In the genomic region with DNA sequence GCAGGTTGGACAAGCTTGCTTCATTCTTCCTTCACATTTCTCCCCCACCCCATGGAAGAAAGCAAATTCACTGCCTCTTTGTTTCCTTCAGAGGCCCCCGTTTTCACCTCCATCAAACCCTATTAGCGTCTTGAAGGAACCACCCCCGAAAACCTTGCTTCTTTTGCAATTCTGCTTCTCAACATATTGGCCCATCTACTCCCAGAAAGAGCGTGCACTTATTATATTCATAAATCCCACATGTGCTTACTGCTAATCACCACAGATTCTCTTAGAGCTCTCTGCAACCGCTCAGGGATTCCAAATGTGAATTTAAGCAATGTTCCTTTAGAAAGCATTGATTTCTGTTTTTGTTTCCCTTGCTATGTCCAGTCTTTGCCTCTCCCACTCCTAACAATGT, we compare ENCODE assay signal across 16 cellular contexts. TPM values are rescaled to one million over a fixed set of nuclear protein-coding genes. Genes with fewer than 3 reads are reported as not detected.
DNase-seq lines count a peak whose midpoint lies in the region; ATAC-seq and TF ChIP-seq lines count a peak whose summit lies in the region.
"Had no signal": no experiment of that assay in that cellular context is flagged by ENCODE, and none has a peak within 500 bp of the region (broad histone marks: within the 10 kb centered on the region; RNA-seq: fewer than 3 reads in every experiment).

No MANE protein-coding gene starts in this region.

- 60 to 75% methylated on average over 5 of the region's 5 CpGs for WGBS in gastroesophageal sphincter (ENCODE audit: low coverage in 1 of 2), 2 donors
- WGBS in sigmoid colon, 2 donors = 91 to 93% methylated on average over 5 of the region's 5 CpGs

- no peaks in the 10 kb centered on the region for H3K27me3 ChIP-seq in gastroesophageal sphincter
- H3K27me3 ChIP-seq in sigmoid colon = no peaks in the 10 kb centered on the region
- H3K27me3 ChIP-seq: cardiac muscle cell, pancreas had no signal

- peaks cover 83% of the 10 kb centered on the region for H3K36me3 Mint-ChIP-seq in activated T-helper 17 cell treated with anti-CD3 and anti-CD28 coated beads, Interleukin-2, amount 50 U/mL, for 72 hours (ENCODE audit: low read depth)
- H3K36me3 Mint-ChIP-seq in activated naive CD4-positive, alpha-beta T cell treated with anti-CD3 and anti-CD28 coated beads for 36 hours (ENCODE audit: low read depth) = peaks cover 11% of the 10 kb centered on the region

- H3K27ac ChIP-seq in gastroesophageal sphincter (peak overlapping the region in 3 of 4 donors; percentile 31 to 50 (median 41)), sigmoid colon (peak overlapping the region; percentile 1 to 59 (median 45))
- H3K27ac ChIP-seq: C4-2B, cardiac muscle cell, pancreas had no signal

- TF ChIP-seq POLR2A in gastroesophageal sphincter (IDR thresholded peaks at IDR 0.05) = no peak
- no peak for TF ChIP-seq POLR2A in sigmoid colon (IDR thresholded peaks at IDR 0.05)

- in situ Hi-C loops in ACHN (cut with HindIII; ENCODE audit: low pct_ligation_motif_present, low pct_unique_long_range_greater_than_20kb, low sequenced_read_pairs) = no loop called here

- CTCF ChIA-PET in activated naive CD4-positive, alpha-beta T cell treated with anti-CD3 and anti-CD28 coated beads for 36 hours (lab: Charles Lee) = no interaction called here

- DNase-seq in EL (peak; percentile 34), sigmoid colon (no peak), ACHN (no peak)
- DNase-seq in activated naive CD4-positive, alpha-beta T cell treated with anti-CD3 and anti-CD28 coated beads for 36 hours = no peak
- no peak for DNase-seq in activated CD4-positive, alpha-beta T cell treated with anti-CD3 and anti-CD28 coated beads, Interleukin-2, amount 50 U/mL, for 1 hour
- DNase-seq: DMS153, HCEC 1CT, left cardiac atrium, NCI-H1436, pancreas had no signal

- no peaks in the 10 kb centered on the region for H3K27me3 Mint-ChIP-seq in activated T-helper 17 cell treated with anti-CD3 and anti-CD28 coated beads, Interleukin-2, amount 50 U/mL, for 72 hours
- H3K27me3 Mint-ChIP-seq in activated naive CD4-positive, alpha-beta T cell treated with anti-CD3 and anti-CD28 coated beads for 36 hours (ENCODE audit: low read depth) = no peaks in the 10 kb centered on the region

- peaks cover 14% of the 10 kb centered on the region for H3K4me1 Mint-ChIP-seq in activated T-helper 17 cell treated with anti-CD3 and anti-CD28 coated beads, Interleukin-2, amount 50 U/mL, for 72 hours
- peaks cover 5% of the 10 kb centered on the region for H3K4me1 Mint-ChIP-seq in activated naive CD4-positive, alpha-beta T cell treated with anti-CD3 and anti-CD28 coated beads for 36 hours (ENCODE audit: low read depth)

- no peaks in the 10 kb centered on the region for H3K4me1 ChIP-seq in gastroesophageal sphincter
- H3K4me1 ChIP-seq in sigmoid colon = no peaks in the 10 kb centered on the region
- H3K4me1 ChIP-seq: pancreas had no signal

- no peaks in the 10 kb centered on the region for H3K36me3 ChIP-seq in gastroesophageal sphincter
- no peaks in the 10 kb centered on the region for H3K36me3 ChIP-seq in sigmoid colon
- H3K36me3 ChIP-seq: cardiac muscle cell, pancreas had no signal

- no peak overlapping the region for H3K4me3 Mint-ChIP-seq in activated T-helper 17 cell treated with anti-CD3 and anti-CD28 coated beads, Interleukin-2, amount 50 U/mL, for 72 hours
- no peak overlapping the region for H3K4me3 Mint-ChIP-seq in activated naive CD4-positive, alpha-beta T cell treated with anti-CD3 and anti-CD28 coated beads for 36 hours

- TF ChIP-seq EP300 in gastroesophageal sphincter (IDR thresholded peaks at IDR 0.05) = no peak
- TF ChIP-seq EP300 in sigmoid colon (IDR thresholded peaks at IDR 0.05) = no peak

- no peak for ATAC-seq in activated T-helper 17 cell treated with anti-CD3 and anti-CD28 coated beads, Interleukin-2, amount 50 U/mL, for 72 hours (replicated peaks)
- no peak for ATAC-seq in gastroesophageal sphincter
- no peak for ATAC-seq in activated CD4-positive, CD25-positive, alpha-beta regulatory T cell treated with anti-CD3 and anti-CD28 coated beads, Interleukin-2, amount 50 U/mL, for 24 hours
- ATAC-seq: activated naive CD4-positive, alpha-beta T cell treated with anti-CD3 and anti-CD28 coated beads, Interleukin-2, amount 50 U/mL, for 72 hours; left cardiac atrium; pancreas had no signal

- no peaks in the 10 kb centered on the region for H3K9me3 ChIP-seq in gastroesophageal sphincter
- no peaks in the 10 kb centered on the region for H3K9me3 ChIP-seq in sigmoid colon
- H3K9me3 ChIP-seq: pancreas had no signal

- H3K4me3 ChIP-seq in gastroesophageal sphincter = peak overlapping the region; percentile 25 to 34
- peak overlapping the region in 3 of 4 donors; percentile 9 to 21 (median 16) for H3K4me3 ChIP-seq in sigmoid colon
- H3K4me3 ChIP-seq: cardiac muscle cell, pancreas had no signal

- TF ChIP-seq CTCF in gastroesophageal sphincter (IDR thresholded peaks at IDR 0.05) (no peak), sigmoid colon (IDR thresholded peaks at IDR 0.05) (no peak)

- peak overlapping the region; percentile 6 for H3K27ac Mint-ChIP-seq in activated T-helper 17 cell treated with anti-CD3 and anti-CD28 coated beads, Interleukin-2, amount 50 U/mL, for 72 hours
- H3K27ac Mint-ChIP-seq in activated naive CD4-positive, alpha-beta T cell treated with anti-CD3 and anti-CD28 coated beads for 36 hours = no peak overlapping the region
- H3K27ac Mint-ChIP-seq: activated naive CD4-positive, alpha-beta T cell treated with anti-CD3 and anti-CD28 coated beads, Interleukin-2, amount 50 U/mL, for 72 hours had no signal

- H3K9me3 Mint-ChIP-seq in activated T-helper 17 cell treated with anti-CD3 and anti-CD28 coated beads, Interleukin-2, amount 50 U/mL, for 72 hours = no peaks in the 10 kb centered on the region
- no peaks in the 10 kb centered on the region for H3K9me3 Mint-ChIP-seq in activated naive CD4-positive, alpha-beta T cell treated with anti-CD3 and anti-CD28 coated beads for 36 hours

- intact Hi-C loops in sigmoid colon (cut with DNase I) = no loop called here
- intact Hi-C loops in activated naive CD4-positive, alpha-beta T cell treated with anti-CD3 and anti-CD28 coated beads for 36 hours (cut with micrococcal nuclease) = no loop called here

RNA-seq across cellular contexts. Expression of a gene that starts 1.1 kb away (rescaled TPM):
- 1 to 10 TPM in 1 of 2 donors, not detected in 1; 1.1 TPM for total RNA-seq in activated T-helper 17 cell treated with anti-CD3 and anti-CD28 coated beads, Interleukin-2, amount 50 U/mL, for 72 hours
- total RNA-seq in gastroesophageal sphincter (1 to 10 TPM; 2.4 to 8.4 (median 5.1) TPM), sigmoid colon (1 to 10 TPM; 1.4 to 6.6 (median 3.9) TPM)
- polyA plus RNA-seq in sigmoid colon = 1 to 10 TPM in 1 of 3 donors, under 1 TPM in 1, not detected in 1; 0.60 to 1.0 TPM
- total RNA-seq in activated naive CD4-positive, alpha-beta T cell treated with anti-CD3 and anti-CD28 coated beads for 36 hours = not detected
- total RNA-seq: activated naive CD4-positive, alpha-beta T cell treated with anti-CD3 and anti-CD28 coated beads, Interleukin-2, amount 50 U/mL, for 72 hours had no signal
